19 cellular contexts compared by ENCODE assay signal in genomic region chr13:79671420-79671819, GRCh38.
A peak's percentile ranks its signal among the peaks of the same experiment; 100 is the strongest.
DNase-seq lines count a peak whose midpoint lies in the region; FAIRE-seq and TF ChIP-seq lines count a peak whose summit lies in the region.
"Had no signal": no experiment of that assay in that cellular context is flagged by ENCODE, and none has a peak within 500 bp of the region (broad histone marks: within the 10 kb centered on the region; RNA-seq: fewer than 3 reads in every experiment).

No MANE protein-coding gene starts in this region.

- no peaks in the 10 kb centered on the region for H3K36me3 ChIP-seq in sigmoid colon
- H3K36me3 ChIP-seq: BE2C, HAP-1 had no signal

- peak; percentile 22 for DNase-seq in NCI-H69 (lab: John Stamatoyannopoulos, UW)
- DNase-seq in OCI-M1 (lab: John Stamatoyannopoulos, UW): peak; percentile 25
- DNase-seq in dermis blood vessel endothelial cell: peak; percentile 77
- no peak for DNase-seq in nephron progenitor cell
- DNase-seq in posterior cingulate gyrus: no peak
- no peak for DNase-seq in GM12891 (ENCODE audit: insufficient read length, low spot score)
- DNase-seq in sigmoid colon: no peak
- DNase-seq in activated naive CD8-positive, alpha-beta T cell treated with anti-CD3 and anti-CD28 coated beads for 36 hours: no peak
- DNase-seq: BE2C; CD4-positive, alpha-beta memory T cell; DMS79; HFFc6 had no signal

- no peaks in the 10 kb centered on the region for H3K4me1 ChIP-seq in sigmoid colon
- H3K4me1 ChIP-seq: A549, HAP-1 had no signal

- TF ChIP-seq CTCF in nephron progenitor cell (IDR thresholded peaks at IDR 0.05): no peak
- TF ChIP-seq CTCF in sigmoid colon (IDR thresholded peaks at IDR 0.05): no peak

- WGBS in sigmoid colon, 2 donors: 16 to 54% methylated on average over 2 of the region's 2 CpGs

- intact Hi-C loops in posterior cingulate gyrus (cut with DNase I) (loop anchor here (10.0 kb wide), 1 partner anchor 693 kb away; no protein-coding TSS in a partner anchor), sigmoid colon (cut with DNase I) (loop anchor here (10.0 kb wide), 1 partner anchor 673 kb away; the partner anchor contains the start of gene SPRY2)

- no peak for FAIRE-seq in GM12891 (lab: Jason Lieb, UNC)
- FAIRE-seq: A549, GM12892, GM19239, H1 had no signal

- peak overlapping the region; percentile 34 for H3K27ac Mint-ChIP-seq in nephron progenitor cell
- no peak overlapping the region for H3K27ac Mint-ChIP-seq in activated naive CD8-positive, alpha-beta T cell treated with anti-CD3 and anti-CD28 coated beads for 36 hours
- H3K27ac Mint-ChIP-seq: CD4-positive, alpha-beta memory T cell; HFFc6 had no signal

- no peaks in the 10 kb centered on the region for H3K27me3 ChIP-seq in sigmoid colon
- H3K27me3 ChIP-seq: BE2C had no signal

- TF ChIP-seq POLR2A in GM12891 (IDR thresholded peaks at IDR 0.05; ENCODE audit: low read depth, low read length) (no peak), sigmoid colon (IDR thresholded peaks at IDR 0.05) (no peak)

- H3K4me1 Mint-ChIP-seq in nephron progenitor cell: peaks cover 52% of the 10 kb centered on the region
- H3K4me1 Mint-ChIP-seq in activated naive CD8-positive, alpha-beta T cell treated with anti-CD3 and anti-CD28 coated beads for 36 hours: no peaks in the 10 kb centered on the region
- H3K4me1 Mint-ChIP-seq: CD4-positive, alpha-beta memory T cell had no signal

- H3K27me3 Mint-ChIP-seq in nephron progenitor cell (ENCODE audit: low read depth, poor library complexity): peaks cover 3% of the 10 kb centered on the region
- H3K27me3 Mint-ChIP-seq in activated naive CD8-positive, alpha-beta T cell treated with anti-CD3 and anti-CD28 coated beads for 36 hours: no peaks in the 10 kb centered on the region
- H3K27me3 Mint-ChIP-seq: CD4-positive, alpha-beta memory T cell had no signal

- no peak for TF ChIP-seq EP300 in sigmoid colon (IDR thresholded peaks at IDR 0.05)

- H3K27ac ChIP-seq in sigmoid colon: no peak overlapping the region
- H3K27ac ChIP-seq: A549, C4-2B, HL-60 had no signal

- no peaks in the 10 kb centered on the region for H3K36me3 Mint-ChIP-seq in nephron progenitor cell (ENCODE audit: low read depth)
- no peaks in the 10 kb centered on the region for H3K36me3 Mint-ChIP-seq in activated naive CD8-positive, alpha-beta T cell treated with anti-CD3 and anti-CD28 coated beads for 36 hours
- H3K36me3 Mint-ChIP-seq: CD4-positive, alpha-beta memory T cell had no signal

- no peaks in the 10 kb centered on the region for H3K9me3 ChIP-seq in sigmoid colon
- H3K9me3 ChIP-seq: A549, BE2C, HAP-1 had no signal

- no peaks in the 10 kb centered on the region for H3K9me3 Mint-ChIP-seq in nephron progenitor cell
- no peaks in the 10 kb centered on the region for H3K9me3 Mint-ChIP-seq in activated naive CD8-positive, alpha-beta T cell treated with anti-CD3 and anti-CD28 coated beads for 36 hours
- H3K9me3 Mint-ChIP-seq: CD4-positive, alpha-beta memory T cell; HFFc6 had no signal

- H3K4me3 ChIP-seq in sigmoid colon: no peak overlapping the region
- H3K4me3 ChIP-seq: A549, HAP-1 had no signal

- H3K4me3 Mint-ChIP-seq in nephron progenitor cell: no peak overlapping the region
- no peak overlapping the region for H3K4me3 Mint-ChIP-seq in activated naive CD8-positive, alpha-beta T cell treated with anti-CD3 and anti-CD28 coated beads for 36 hours
- H3K4me3 Mint-ChIP-seq: CD4-positive, alpha-beta memory T cell; HFFc6 had no signal

TF ChIP-seq in GM12891, 5 proteins besides CTCF, POLR2A, EP300 and RAD21:
- TF ChIP-seq POU2F2 (IDR thresholded peaks at IDR 0.05; ENCODE audit: low read depth, low read length) (no peak), PAX5 (IDR thresholded peaks at IDR 0.05; ENCODE audit: insufficient read depth, low read length, severe bottlenecking) (no peak), SPI1 (IDR thresholded peaks at IDR 0.05; ENCODE audit: low read depth, low read length) (no peak), TAF1 (IDR thresholded peaks at IDR 0.05; ENCODE audit: low read depth, low read length) (no peak), POLR2AphosphoS5 (IDR thresholded peaks at IDR 0.05; ENCODE audit: low read depth, low read length) (no peak)
TF ChIP-seq in GM12891: peak in this region for 0.

Comparison
In these comparisons a context has a peak if more than half of its experiments do, and no peak if none do; other contexts are left out.
1. DNase-seq: peak in NCI-H69 (single experiment), OCI-M1 (single experiment) and dermis blood vessel endothelial cell (single experiment); none in nephron progenitor cell (single experiment), posterior cingulate gyrus (0 of 10), GM12891 (single experiment), sigmoid colon (single experiment) and activated naive CD8-positive, alpha-beta T cell treated with anti-CD3 and anti-CD28 coated beads for 36 hours (single experiment).